In the genomic region with DNA sequence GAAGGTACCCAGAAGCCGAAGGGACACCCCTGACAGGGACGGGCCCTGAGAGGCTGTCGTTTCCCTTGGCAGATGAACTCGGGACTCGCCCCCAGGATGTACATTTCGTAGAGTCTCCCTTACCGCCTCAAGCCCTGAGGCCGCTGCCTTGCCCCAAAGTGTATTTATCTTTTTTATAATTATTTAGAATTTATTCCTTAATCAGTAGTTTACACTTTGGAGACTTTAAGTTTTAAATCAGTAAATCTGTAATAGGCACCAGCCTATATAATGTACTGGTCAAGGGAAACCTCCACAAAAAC, we compare ENCODE assay signal across 8 cellular contexts. TPM values are rescaled to one million over a fixed set of nuclear protein-coding genes. Genes with fewer than 3 reads are reported as not detected.
A peak's percentile ranks its signal among the peaks of the same experiment; 100 is the strongest.
DNase-seq lines count a peak whose midpoint lies in the region; ATAC-seq and TF ChIP-seq lines count a peak whose summit lies in the region.

No MANE protein-coding gene starts in this region.

- peaks cover 15% of the 10 kb centered on the region for H3F3A ChIP-seq in PC-9 (ENCODE audit: insufficient read depth, low read depth)

- peak overlapping the region; percentile 96 for H3K27ac Mint-ChIP-seq in activated naive CD4-positive, alpha-beta T cell treated with anti-CD3 and anti-CD28 coated beads, Interleukin-2, amount 10 ng/mL, durations not matched to agents 7 days and 5 days

- peaks cover 21% of the 10 kb centered on the region for H3K36me3 Mint-ChIP-seq in activated naive CD4-positive, alpha-beta T cell treated with anti-CD3 and anti-CD28 coated beads, Interleukin-2, amount 10 ng/mL, durations not matched to agents 7 days and 5 days

- ATAC-seq in HG03025 (IDR thresholded peaks at IDR 0.05; ENCODE audit: low FRiP score, unreplicated experiment), result peak; percentile 30

- H3K4me1 ChIP-seq in PC-9 (replicated peaks; ENCODE audit: insufficient read depth) (peaks cover 36% of the 10 kb centered on the region), rectal smooth muscle tissue (ENCODE audit: control insufficient read depth, insufficient read depth, low read length) (peaks cover 6% of the 10 kb centered on the region)

- no peaks in the 10 kb centered on the region; the same call in 1 of the 2 replicates for H3K9me3 ChIP-seq in PC-9 (ENCODE audit: insufficient read depth, low read depth)

- intact Hi-C loops in PC-9 (cut with micrococcal nuclease; ENCODE audit: unreplicated experiment), result loop anchor here (5.0 kb wide), 2 partner anchors 65 to 140 kb away; no protein-coding TSS in a partner anchor

- TF ChIP-seq CTCF in PC-9 (conservative IDR thresholded peaks at IDR 0.05) (no peak), fibroblast of mammary gland (conservative IDR thresholded peaks at IDR 0.05; ENCODE audit: control insufficient read depth, insufficient read depth, low read depth, low read length) (no peak)

- peak overlapping the region; percentile 90 for H3K4me2 ChIP-seq in PC-9

- H3K4me3 Mint-ChIP-seq in activated naive CD4-positive, alpha-beta T cell treated with anti-CD3 and anti-CD28 coated beads, Interleukin-2, amount 10 ng/mL, durations not matched to agents 7 days and 5 days, result peak overlapping the region; percentile 78

- CTCF ChIA-PET in activated naive CD4-positive, alpha-beta T cell treated with anti-CD3 and anti-CD28 coated beads, Interleukin-2, amount 10 ng/mL, durations not matched to agents 7 days and 5 days (lab: Charles Lee), result no interaction called here
- CTCF ChIA-PET in PC-9 (lab: Charles Lee), result no interaction called here

- H3K27me3 ChIP-seq in PC-9 (ENCODE audit: insufficient read depth, low read depth), result no peaks in the 10 kb centered on the region
- no peaks in the 10 kb centered on the region for H3K27me3 ChIP-seq in rectal smooth muscle tissue (ENCODE audit: control insufficient read depth, insufficient read depth, low read length)

- no TSS peak for BruUV-seq in PC-9 (replicated peaks; lab: Mats Ljungman, UMichigan)

- no peaks in the 10 kb centered on the region for H4K20me1 ChIP-seq in PC-9 (ENCODE audit: insufficient read depth)

- H3K9me2 ChIP-seq in PC-9 (ENCODE audit: insufficient read depth), result no peaks in the 10 kb centered on the region

- H3K4me3 ChIP-seq in PC-9 (peak overlapping the region; percentile 65), fibroblast of mammary gland (ENCODE audit: control insufficient read depth, low read depth, low read length) (peak overlapping the region; percentile 74), rectal smooth muscle tissue (ENCODE audit: low read length) (peak overlapping the region; percentile 90)

- DNase-seq in activated naive CD4-positive, alpha-beta T cell treated with anti-CD3 and anti-CD28 coated beads, Interleukin-2, amount 10 ng/mL, durations not matched to agents 7 days and 5 days, result no peak
- no peak for DNase-seq in activated naive CD4-positive, alpha-beta T cell (lab: John Stamatoyannopoulos, UW)
- no peak for DNase-seq in PC-9
- DNase-seq in fibroblast of mammary gland (ENCODE audit: low read depth), result no peak
- DNase-seq in HT-29 (ENCODE audit: low spot score), result no peak
- DNase-seq in SW480 (ENCODE audit: low spot score), result no peak

- peak overlapping the region; percentile 76 for H3K9ac ChIP-seq in rectal smooth muscle tissue (ENCODE audit: low read length)

- H3K36me3 ChIP-seq in PC-9 (ENCODE audit: low read depth), result peaks cover 10% of the 10 kb centered on the region
- no peaks in the 10 kb centered on the region for H3K36me3 ChIP-seq in rectal smooth muscle tissue (ENCODE audit: control insufficient read depth, insufficient read depth, low read length)

- H3K27ac ChIP-seq in PC-9 (peak overlapping the region; percentile 81), rectal smooth muscle tissue (ENCODE audit: low read depth, low read length) (peak overlapping the region; percentile 92)

- POLR2A ChIA-PET in PC-9 (lab: Charles Lee; ENCODE audit: unreplicated experiment), result no interaction called here

- peaks cover 29% of the 10 kb centered on the region for H3K79me2 ChIP-seq in PC-9 (ENCODE audit: low read depth)

- H3K9me3 Mint-ChIP-seq in activated naive CD4-positive, alpha-beta T cell treated with anti-CD3 and anti-CD28 coated beads, Interleukin-2, amount 10 ng/mL, durations not matched to agents 7 days and 5 days, result no peaks in the 10 kb centered on the region

- peaks cover 46% of the 10 kb centered on the region for H3K4me1 Mint-ChIP-seq in activated naive CD4-positive, alpha-beta T cell treated with anti-CD3 and anti-CD28 coated beads, Interleukin-2, amount 10 ng/mL, durations not matched to agents 7 days and 5 days

- peak overlapping the region; percentile 83 for H2AFZ ChIP-seq in PC-9

- H3K27me3 Mint-ChIP-seq in activated naive CD4-positive, alpha-beta T cell treated with anti-CD3 and anti-CD28 coated beads, Interleukin-2, amount 10 ng/mL, durations not matched to agents 7 days and 5 days, result no peaks in the 10 kb centered on the region

RNA-seq across cellular contexts. Expression of a gene that starts 0.7 kb away (rescaled TPM):
- 32.7 and 42.8 TPM in 2 replicates for total RNA-seq in PC-9 (2021)
- 9.4 and 10.3 TPM in 2 replicates for total RNA-seq in HT-29 (2014; rRNA removed; shearing (Covaris generic))
